ENCODE assay signal across 1 cellular context in the genomic region with DNA sequence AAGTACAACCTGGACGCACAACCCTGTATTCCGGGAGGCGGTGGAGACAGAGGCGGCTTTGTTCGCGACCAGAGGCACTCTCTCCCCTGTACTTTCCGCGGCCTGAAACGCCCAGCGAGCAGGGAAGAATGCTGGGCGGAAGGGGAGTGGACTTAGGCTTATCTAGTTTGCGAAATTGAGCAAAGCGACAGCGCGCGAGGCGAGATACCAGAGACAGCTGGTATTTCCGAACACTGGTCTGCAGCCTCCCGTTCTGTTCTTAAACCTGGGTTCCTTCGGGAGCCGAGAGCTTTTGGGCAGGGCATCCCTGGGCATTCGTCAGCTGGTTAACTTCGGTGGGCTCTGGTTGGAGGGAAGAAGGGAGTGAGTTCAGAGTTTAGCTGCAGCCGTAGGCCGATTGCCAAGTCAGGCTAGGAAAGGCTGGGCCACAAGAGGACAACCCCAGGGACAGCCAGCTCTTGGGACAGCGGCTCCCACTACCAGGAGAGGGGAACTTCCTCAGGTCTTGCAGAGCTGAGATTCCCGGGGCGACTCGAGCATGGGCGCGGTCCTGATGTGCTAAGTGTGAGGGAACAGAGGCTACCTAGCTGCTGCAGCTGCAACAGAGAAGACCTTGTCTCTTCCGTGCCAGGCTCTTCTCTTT.
TF ChIP-seq lines count a peak whose summit lies in the region.

No MANE protein-coding gene starts in this region.

TF ChIP-seq in IMR-90, 13 proteins besides CTCF, POLR2A, EP300 and RAD21:
- TF ChIP-seq MAFK (IDR thresholded peaks at IDR 0.05; ENCODE audit: low read depth, low read length), result no peak
- TF ChIP-seq BHLHE40 (IDR thresholded peaks at IDR 0.05; ENCODE audit: low read depth, low read length), result no peak
- TF ChIP-seq NFE2L2 (IDR thresholded peaks at IDR 0.05; ENCODE audit: low read depth, low read length), result no peak
- TF ChIP-seq MAZ (IDR thresholded peaks at IDR 0.05; ENCODE audit: borderline replicate concordance, low read depth, low read length), result no peak
- TF ChIP-seq RCOR1 (IDR thresholded peaks at IDR 0.05; ENCODE audit: insufficient replicate concordance, low read length), result no peak
- TF ChIP-seq CHD1 (IDR thresholded peaks at IDR 0.05; ENCODE audit: low read depth, low read length), result no peak
